In the genomic region with DNA sequence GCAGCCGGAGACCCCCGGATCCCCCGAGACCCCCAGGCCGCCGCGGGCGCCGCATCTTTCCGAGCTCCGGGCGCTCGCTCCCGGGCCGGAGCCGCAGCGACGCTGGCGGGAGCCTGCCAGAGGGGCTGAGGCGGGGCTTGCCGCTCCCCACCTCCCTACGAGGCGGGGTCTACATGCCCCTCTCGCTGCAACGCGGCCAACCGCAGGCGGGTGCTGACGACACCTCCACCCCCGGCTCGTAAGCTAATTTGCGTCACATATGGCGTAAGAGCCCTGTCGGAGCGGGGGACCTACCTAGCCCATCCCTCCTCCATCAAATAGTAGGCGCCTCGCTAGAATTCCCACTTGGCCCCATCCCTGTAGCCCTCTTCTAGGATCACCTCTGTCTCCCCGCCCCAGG, we compare ENCODE assay signal across 9 cellular contexts. TPM values are rescaled to one million over a fixed set of nuclear protein-coding genes. Genes with fewer than 3 reads are reported as not detected.
DNase-seq lines count a peak whose midpoint lies in the region; ATAC-seq and TF ChIP-seq lines count a peak whose summit lies in the region.
"Had no signal": no experiment of that assay in that cellular context is flagged by ENCODE, and none has a peak within 500 bp of the region (broad histone marks: within the 10 kb centered on the region; RNA-seq: fewer than 3 reads in every experiment).

Gene PTPRN (minus strand): TSS at position 124 of the 400 bp plus-strand sequence. CDS start 69 bp downstream, at position 55.

- 1 to 7% methylated on average over 3 to 37 of the region's 37 CpGs for WGBS in endodermal cell (ENCODE audit: insufficient coverage in 1 of 2, insufficient read length in 1 of 2), 2 experiments
- 4 to 19% (median 8%) methylated on average over 12 to 37 of the region's 37 CpGs for WGBS in spleen, 5 donors

- H3K9me2 ChIP-seq in HCT116 (ENCODE audit: insufficient read depth) = no peaks in the 10 kb centered on the region

- peak within 1 kb of the TSS; percentile 30 for H3K27ac Mint-ChIP-seq in endodermal cell

- H3K36me3 Mint-ChIP-seq in endodermal cell (ENCODE audit: low read depth) = no peaks in the 10 kb centered on the region

- H3K79me2 ChIP-seq in HCT116 (ENCODE audit: insufficient read depth, low read length) = no peaks in the 10 kb centered on the region

- peak within 1 kb of the TSS in 1 of 2 experiments; percentile 12; a peak in 1 of 4 replicates for H3K4me3 ChIP-seq in HCT116 (replicated peaks in 1 of 2; ENCODE audit: low read depth in 1 of 2, low read length in 2 of 2)
- peak within 1 kb of the TSS; percentile 73 for H3K4me3 ChIP-seq in endodermal cell (ENCODE audit: low read length)
- no peak within 1 kb of the TSS for H3K4me3 ChIP-seq in lower lobe of right lung
- peak within 1 kb of the TSS in 1 of 8 donors; percentile 12 for H3K4me3 ChIP-seq in spleen

- POLR2A ChIA-PET in HCT116 (lab: Charles Lee) = no interaction called here

- H3K4me2 ChIP-seq in HCT116 (ENCODE audit: low read length) = peak within 1 kb of the TSS; percentile 62

- no peak for TF ChIP-seq CTCF in HCT116 (IDR thresholded peaks at IDR 0.05 in 2 of 3, conservative IDR thresholded peaks at IDR 0.05 in 1 of 3; ENCODE audit: borderline replicate concordance in 1 of 3, insufficient read depth in 1 of 3, low read depth in 2 of 3, low read length in 2 of 3)
- no peak for TF ChIP-seq CTCF in endodermal cell (conservative IDR thresholded peaks at IDR 0.05)
- TF ChIP-seq CTCF in lower lobe of right lung (IDR thresholded peaks at IDR 0.05) = no peak
- no peak for TF ChIP-seq CTCF in spleen (IDR thresholded peaks at IDR 0.05 in 8 of 11, conservative IDR thresholded peaks at IDR 0.05 in 3 of 11)

- intact Hi-C loops in HCT116 (cut with micrococcal nuclease) = loop anchor here (5.0 kb wide), 1 partner anchor 262 kb away; no protein-coding TSS in a partner anchor
- intact Hi-C loops in posterior cingulate gyrus (cut with DNase I) = no loop called here
- intact Hi-C loops in lower lobe of right lung (cut with DNase I) = no loop called here
- intact Hi-C loops in spleen (cut with DNase I; ENCODE audit: low total_unique reads) = no loop called here

- peak within 1 kb of the TSS; percentile 57 for H3K4me3 Mint-ChIP-seq in endodermal cell

- TF ChIP-seq POLR2A in HCT116 (IDR thresholded peaks at IDR 0.05; ENCODE audit: borderline replicate concordance, extremely low read depth, insufficient read depth, insufficient read length) = no peak
- no peak for TF ChIP-seq POLR2A in spleen (IDR thresholded peaks at IDR 0.05)

- peaks cover 5% of the 10 kb centered on the region for H3K4me1 Mint-ChIP-seq in endodermal cell

- CTCF ChIA-PET in HCT116 (lab: Charles Lee) = no interaction called here

- H4K20me1 ChIP-seq in HCT116 (ENCODE audit: insufficient read depth) = no peaks in the 10 kb centered on the region

- RAD21 ChIA-PET in HCT116 (lab: Charles Lee; ENCODE audit: low non-redundant PET in 1 of 2, low total read pairs in 2 of 2, uncharacterized antibody in 2 of 2, unreplicated experiment in 2 of 2) = no interaction called here

- H3K36me3 ChIP-seq in HCT116 (ENCODE audit: control insufficient read depth in 1 of 2, insufficient read depth in 2 of 2, low read length in 2 of 2) (no peaks in the 10 kb centered on the region), endodermal cell (ENCODE audit: control insufficient read depth, insufficient read depth, low read length) (no peaks in the 10 kb centered on the region), lower lobe of right lung (no peaks in the 10 kb centered on the region), spleen (no peaks in the 10 kb centered on the region)

- H3K4me1 ChIP-seq in HCT116 (ENCODE audit: control insufficient read depth in 1 of 2, insufficient read depth in 2 of 2, low read length in 2 of 2) (peaks cover 0 to 12% of the 10 kb centered on the region in 2 experiments; a peak in 2 of 4 replicates), endodermal cell (ENCODE audit: control insufficient read depth, insufficient read depth, low read length) (no peaks in the 10 kb centered on the region), lower lobe of right lung (no peaks in the 10 kb centered on the region), spleen (peaks cover 0 to 14% (median 2%) of the 10 kb centered on the region in 6 donors)

- H3K9me3 ChIP-seq in HCT116 (ENCODE audit: control insufficient read depth in 1 of 2, insufficient read depth in 1 of 2, low read depth in 1 of 2, low read length in 2 of 2) (no peaks in the 10 kb centered on the region; a peak in 1 of 4 replicates), endodermal cell (ENCODE audit: control insufficient read depth, low read length) (no peaks in the 10 kb centered on the region), lower lobe of right lung (no peaks in the 10 kb centered on the region), spleen (no peaks in the 10 kb centered on the region)

- H3K9ac ChIP-seq in HCT116 (ENCODE audit: low read length) = no peak within 1 kb of the TSS
- no peak within 1 kb of the TSS for H3K9ac ChIP-seq in endodermal cell (ENCODE audit: extremely low read depth, low read length, poor library complexity, severe bottlenecking)

- ATAC-seq in HCT116 (no peak), HG03378 (IDR thresholded peaks at IDR 0.05; ENCODE audit: unreplicated experiment) (no peak), lower lobe of right lung (no peak)

- peaks cover 69% of the 10 kb centered on the region for H3K27me3 Mint-ChIP-seq in endodermal cell (ENCODE audit: insufficient read depth)

- peaks cover 6% of the 10 kb centered on the region for H3K9me3 Mint-ChIP-seq in endodermal cell

- no peak for TF ChIP-seq RAD21 in HCT116 (IDR thresholded peaks at IDR 0.05; ENCODE audit: low read depth)

- DNase-seq in HCT116 (ENCODE audit: low read depth, low spot score) (no peak), NCI-H524 treated with DMSO at 0.1 percent for 48 hours (lab: John Stamatoyannopoulos, UW) (peak; percentile 30), endodermal cell (peak; percentile 88), posterior cingulate gyrus (peak in 9 of 10 donors; percentile 20 to 98 (median 79)), lower lobe of right lung (no peak), NCI-H2196 (lab: John Stamatoyannopoulos, UW; ENCODE audit: unreplicated experiment) (no peak), spleen (no peak)

- no peak within 1 kb of the TSS for H3K27ac ChIP-seq in HCT116 (ENCODE audit: low read depth, low read length)
- no peak within 1 kb of the TSS for H3K27ac ChIP-seq in endodermal cell (ENCODE audit: low read depth, low read length)
- H3K27ac ChIP-seq in lower lobe of right lung = no peak within 1 kb of the TSS
- no peak within 1 kb of the TSS for H3K27ac ChIP-seq in spleen

- peaks cover 29% of the 10 kb centered on the region; the same call in 1 of the 2 replicates for H3K27me3 ChIP-seq in HCT116 (ENCODE audit: insufficient read depth, low read length)
- H3K27me3 ChIP-seq in endodermal cell (ENCODE audit: control insufficient read depth, insufficient read depth, low read length, poor library complexity, severe bottlenecking) = peaks cover 65% of the 10 kb centered on the region
- H3K27me3 ChIP-seq in lower lobe of right lung (ENCODE audit: low read depth) = peaks cover 59% of the 10 kb centered on the region
- peaks cover 6 to 89% (median 34%) of the 10 kb centered on the region in 7 donors for H3K27me3 ChIP-seq in spleen (replicated peaks in 1 of 7)

- no TSS peak for BruUV-seq in HCT116 (replicated peaks; lab: Mats Ljungman, UMichigan)

- H2AFZ ChIP-seq in HCT116 (ENCODE audit: low read depth, low read length, poor library complexity, severe bottlenecking) = no peak within 1 kb of the TSS

TF ChIP-seq in HCT116, 20 proteins besides CTCF, POLR2A, EP300 and RAD21 (continues in another document):
- TF ChIP-seq, protein P1, sequence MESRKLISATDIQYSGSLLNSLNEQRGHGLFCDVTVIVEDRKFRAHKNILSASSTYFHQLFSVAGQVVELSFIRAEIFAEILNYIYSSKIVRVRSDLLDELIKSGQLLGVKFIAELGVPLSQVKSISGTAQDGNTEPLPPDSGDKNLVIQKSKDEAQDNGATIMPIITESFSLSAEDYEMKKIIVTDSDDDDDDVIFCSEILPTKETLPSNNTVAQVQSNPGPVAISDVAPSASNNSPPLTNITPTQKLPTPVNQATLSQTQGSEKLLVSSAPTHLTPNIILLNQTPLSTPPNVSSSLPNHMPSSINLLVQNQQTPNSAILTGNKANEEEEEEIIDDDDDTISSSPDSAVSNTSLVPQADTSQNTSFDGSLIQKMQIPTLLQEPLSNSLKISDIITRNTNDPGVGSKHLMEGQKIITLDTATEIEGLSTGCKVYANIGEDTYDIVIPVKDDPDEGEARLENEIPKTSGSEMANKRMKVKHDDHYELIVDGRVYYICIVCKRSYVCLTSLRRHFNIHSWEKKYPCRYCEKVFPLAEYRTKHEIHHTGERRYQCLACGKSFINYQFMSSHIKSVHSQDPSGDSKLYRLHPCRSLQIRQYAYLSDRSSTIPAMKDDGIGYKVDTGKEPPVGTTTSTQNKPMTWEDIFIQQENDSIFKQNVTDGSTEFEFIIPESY (IDR thresholded peaks at IDR 0.05; ENCODE audit: extremely low read depth, insufficient replicate concordance, low read length) = no peak
- no peak for TF ChIP-seq POLR2AphosphoS5 (IDR thresholded peaks at IDR 0.05; ENCODE audit: low read depth, low read length)
- no peak for TF ChIP-seq EZH2phosphoT487 (IDR thresholded peaks at IDR 0.05; ENCODE audit: borderline replicate concordance)
- TF ChIP-seq TCF7L2 (IDR thresholded peaks at IDR 0.05; ENCODE audit: borderline replicate concordance, extremely low read depth, insufficient read depth, insufficient read length) = no peak
- no peak for TF ChIP-seq ELF1 (IDR thresholded peaks at IDR 0.05; ENCODE audit: borderline replicate concordance, low read depth)
- no peak for TF ChIP-seq ZFX (IDR thresholded peaks at IDR 0.05)
- no peak for TF ChIP-seq SRF (IDR thresholded peaks at IDR 0.05; ENCODE audit: low read depth)

RNA-seq across cellular contexts. Expression of gene PTPRN, which starts in this region (rescaled TPM):
- total RNA-seq in HCT116 (2021; ENCODE audit: unreplicated experiment) (not detected), endodermal cell (1 to 10 TPM in 1 of 2 donors, under 1 TPM in 1; 0.44 to 1.1 TPM), lower lobe of right lung (not detected), spleen (not detected)
- 0.49 and 0.52 TPM in 2 replicates for polyA plus RNA-seq in HCT116 (2012)
- polyA plus RNA-seq in endodermal cell (2013, experiment 1 of 2) = 6.5 TPM
- polyA plus RNA-seq in endodermal cell (2013, experiment 2 of 2) = 4.9 TPM
- polyA plus RNA-seq in spleen = under 1 TPM in 2 of 3 donors, not detected in 1; 0.06 to 0.12 TPM
- total RNA-seq: endothelial cell of umbilical vein had no signal
- polyA plus RNA-seq: endothelial cell of umbilical vein had no signal

Comparison
In these comparisons a context has a peak if more than half of its experiments do, and no peak if none do; other contexts are left out.
1. DNase-seq: peak in NCI-H524 treated with DMSO at 0.1 percent for 48 hours (single experiment), endodermal cell (single experiment) and posterior cingulate gyrus (9 of 10); none in HCT116 (single experiment), lower lobe of right lung (single experiment), NCI-H2196 (single experiment) and spleen (single experiment).